Comparison of ENCODE assay signal across 14 cellular contexts in the genomic region with DNA sequence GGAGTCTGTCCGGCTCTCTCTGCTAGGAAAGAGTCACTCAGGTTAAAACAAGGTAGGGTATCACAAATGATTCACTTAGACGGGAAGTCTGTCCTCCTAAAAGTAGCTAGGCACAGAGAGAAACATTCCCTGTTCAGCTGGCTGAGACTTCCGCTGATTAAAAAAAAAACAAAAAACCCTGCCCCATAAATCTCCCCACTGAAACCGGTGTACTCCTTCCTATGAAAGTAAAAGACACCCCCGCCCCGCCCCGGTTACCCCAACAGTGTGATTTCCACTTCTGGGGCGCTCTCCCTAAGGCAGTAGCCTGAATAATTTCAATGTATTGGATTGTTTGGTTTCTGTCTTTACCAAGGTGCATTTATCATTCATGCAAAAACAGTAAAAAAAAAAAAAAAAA. TPM values are rescaled to one million over a fixed set of nuclear protein-coding genes. Genes with fewer than 3 reads are reported as not detected.
DNase-seq lines count a peak whose midpoint lies in the region; ATAC-seq, FAIRE-seq and TF ChIP-seq lines count a peak whose summit lies in the region.
"Not testable (repeated sequence)": the region's sequence is repeated elsewhere in the genome, so short reads cannot be mapped to it uniquely, and the experiment has no call there.
"Had no signal": no experiment of that assay in that cellular context is flagged by ENCODE, and none has a peak within 500 bp of the region (broad histone marks: within the 10 kb centered on the region; RNA-seq: fewer than 3 reads in every experiment).

No MANE protein-coding gene starts in this region.

- not testable (repeated sequence) for TF ChIP-seq CTCF in foreskin keratinocyte (conservative IDR thresholded peaks at IDR 0.05)

- not testable (repeated sequence) for H3K27me3 ChIP-seq in foreskin keratinocyte

- not testable (repeated sequence) for H3K27ac Mint-ChIP-seq in activated CD4-positive, alpha-beta T cell treated with anti-CD3 and anti-CD28 coated beads for 36 hours

- POLR2A ChIA-PET in activated CD4-positive, alpha-beta T cell treated with anti-CD3 and anti-CD28 coated beads for 36 hours (lab: Charles Lee), result not testable (repeated sequence)

- intact Hi-C loops in activated CD4-positive, alpha-beta T cell treated with anti-CD3 and anti-CD28 coated beads for 36 hours (cut with DNase I, micrococcal nuclease), result not testable (repeated sequence)

- H3K27me3 Mint-ChIP-seq in activated CD4-positive, alpha-beta T cell treated with anti-CD3 and anti-CD28 coated beads for 36 hours, result not testable (repeated sequence)

- DNase-seq in GM12891 (ENCODE audit: insufficient read length, low spot score); activated CD4-positive, alpha-beta T cell treated with anti-CD3 and anti-CD28 coated beads for 36 hours; foreskin keratinocyte: not testable (repeated sequence)

- not testable (repeated sequence) for TF ChIP-seq POLR2A in GM12891 (IDR thresholded peaks at IDR 0.05; ENCODE audit: low read depth, low read length)

- FAIRE-seq in GM12891 (lab: Jason Lieb, UNC), result peak; percentile 71

- peak; percentile 29 for ATAC-seq in GM18907 (IDR thresholded peaks at IDR 0.05; ENCODE audit: unreplicated experiment)
- peak; percentile 19 for ATAC-seq in GM21360 (IDR thresholded peaks at IDR 0.05; ENCODE audit: unreplicated experiment)
- peak; percentile 24 for ATAC-seq in HG02571 (IDR thresholded peaks at IDR 0.05; ENCODE audit: unreplicated experiment)
- ATAC-seq in HG02973 (IDR thresholded peaks at IDR 0.05; ENCODE audit: unreplicated experiment), result peak; percentile 20
- peak; percentile 24 for ATAC-seq in HG03378 (IDR thresholded peaks at IDR 0.05; ENCODE audit: unreplicated experiment)
- ATAC-seq in activated CD4-positive, alpha-beta T cell treated with anti-CD3 and anti-CD28 coated beads for 36 hours, result peak; percentile 43
- ATAC-seq in foreskin keratinocyte, result peak; percentile 24

- not testable (repeated sequence) for H3K9me3 Mint-ChIP-seq in activated CD4-positive, alpha-beta T cell treated with anti-CD3 and anti-CD28 coated beads for 36 hours (ENCODE audit: low read depth)

- not testable (repeated sequence) for H3K4me1 ChIP-seq in foreskin keratinocyte

- H3K27ac ChIP-seq in foreskin keratinocyte, result not testable (repeated sequence)

- H3K4me3 Mint-ChIP-seq in activated CD4-positive, alpha-beta T cell treated with anti-CD3 and anti-CD28 coated beads for 36 hours, result not testable (repeated sequence)

- not testable (repeated sequence) for H3K36me3 Mint-ChIP-seq in activated CD4-positive, alpha-beta T cell treated with anti-CD3 and anti-CD28 coated beads for 36 hours (ENCODE audit: low read depth)

- H3K4me1 Mint-ChIP-seq in activated CD4-positive, alpha-beta T cell treated with anti-CD3 and anti-CD28 coated beads for 36 hours, result not testable (repeated sequence)

- CTCF ChIA-PET in activated CD4-positive, alpha-beta T cell treated with anti-CD3 and anti-CD28 coated beads for 36 hours (lab: Charles Lee), result not testable (repeated sequence)

RNA-seq across cellular contexts. Expression of gene FAM156B, which starts 0.7 kb away (rescaled TPM):
- polyA plus RNA-seq in GM12891 (2012; ENCODE audit: low read depth, missing spikeins), result 14.4 TPM
- 10 to 100 TPM; 13.1 to 19.8 TPM for total RNA-seq in activated CD4-positive, alpha-beta T cell treated with anti-CD3 and anti-CD28 coated beads for 36 hours
- 6.4 and 10.5 TPM in 2 replicates for total RNA-seq in foreskin keratinocyte
- 9.3 and 11.3 TPM in 2 replicates for polyA plus RNA-seq in foreskin keratinocyte

RNA-seq across cellular contexts. Expression of gene XAGE3, which starts 28.6 kb away (rescaled TPM):
- not detected for polyA plus RNA-seq in GM12891 (2012; ENCODE audit: low read depth, missing spikeins)
- not detected for total RNA-seq in activated CD4-positive, alpha-beta T cell treated with anti-CD3 and anti-CD28 coated beads for 36 hours
- not detected in 2 replicates for total RNA-seq in foreskin keratinocyte
- polyA plus RNA-seq in foreskin keratinocyte, result not detected in 2 replicates
- total RNA-seq: activated naive CD8-positive, alpha-beta T cell treated with anti-CD3 and anti-CD28 coated beads for 36 hours; activated T-helper 1 cell treated with anti-CD3 and anti-CD28 coated beads, Interleukin-12 subunit alpha, Interleukin-12 subunit beta, Interleukin-2, Interleukin-4 antibody, amounts not matched to agents 30 ng/mL and 10 ng/mL and 1 ng/mL, durations not matched to agents 14 hours and 24 hours and 36 hours; body of pancreas; naive thymus-derived CD8-positive, alpha-beta T cell; pancreas; thoracic aorta had no signal
- polyA plus RNA-seq: naive thymus-derived CD8-positive, alpha-beta T cell; pancreas had no signal
